ENCODE assay signal across 21 cellular contexts in genomic region chr1:66787641-66788040, GRCh38. TPM values are rescaled to one million over a fixed set of nuclear protein-coding genes. Genes with fewer than 3 reads are reported as not detected.
A peak's percentile ranks its signal among the peaks of the same experiment; 100 is the strongest.
DNase-seq lines count a peak whose midpoint lies in the region; ATAC-seq lines count a peak whose summit lies in the region.
"Had no signal": no experiment of that assay in that cellular context is flagged by ENCODE, and none has a peak within 500 bp of the region (broad histone marks: within the 10 kb centered on the region; RNA-seq: fewer than 3 reads in every experiment).

No MANE protein-coding gene starts in this region.

- intact Hi-C loops in cardiac septum (cut with DNase I): no loop called here

- H3K9me3 Mint-ChIP-seq in activated T-cell treated with anti-CD3 and anti-CD28 coated beads, Interleukin-2, amount 50 U/mL, for 24 hours: no peaks in the 10 kb centered on the region
- peaks cover 2% of the 10 kb centered on the region for H3K9me3 Mint-ChIP-seq in activated naive CD8-positive, alpha-beta T cell treated with anti-CD3 and anti-CD28 coated beads for 36 hours
- H3K9me3 Mint-ChIP-seq: IgD-negative memory B cell had no signal

- peaks cover 26% of the 10 kb centered on the region for H3K4me1 Mint-ChIP-seq in activated T-cell treated with anti-CD3 and anti-CD28 coated beads, Interleukin-2, amount 50 U/mL, for 24 hours (ENCODE audit: low read depth)
- H3K4me1 Mint-ChIP-seq in activated naive CD8-positive, alpha-beta T cell treated with anti-CD3 and anti-CD28 coated beads for 36 hours: peaks cover 27% of the 10 kb centered on the region

- DNase-seq in activated T-cell treated with anti-CD3 and anti-CD28 coated beads, Interleukin-2, amount 50 U/mL, for 24 hours: no peak
- no peak for DNase-seq in activated T-cell treated with anti-CD3 and anti-CD28 coated beads, Interleukin-2, amount 50 U/mL, for 48 hours
- DNase-seq in activated naive CD8-positive, alpha-beta T cell treated with anti-CD3 and anti-CD28 coated beads for 36 hours: no peak
- DNase-seq in NCI-H524 treated with DMSO at 0.1 percent for 48 hours (lab: John Stamatoyannopoulos, UW) (no peak), cardiac septum (ENCODE audit: low spot score) (no peak)
- DNase-seq: C1 segment of cervical spinal cord, HFFc6, NCI-H1417 treated with DMSO at 0.1 percent for 48 hours, NCI-H2029 treated with DMSO at 0.1 percent for 48 hours, NCI-H526, PC-3, T-helper 1 cell had no signal

- no peaks in the 10 kb centered on the region for H3K36me3 Mint-ChIP-seq in activated T-cell treated with anti-CD3 and anti-CD28 coated beads, Interleukin-2, amount 50 U/mL, for 24 hours (ENCODE audit: low read depth)
- H3K36me3 Mint-ChIP-seq in activated naive CD8-positive, alpha-beta T cell treated with anti-CD3 and anti-CD28 coated beads for 36 hours: peaks cover 2% of the 10 kb centered on the region
- H3K36me3 Mint-ChIP-seq: IgD-negative memory B cell had no signal

- H3K27ac Mint-ChIP-seq in activated T-cell treated with anti-CD3 and anti-CD28 coated beads, Interleukin-2, amount 50 U/mL, for 24 hours: peak overlapping the region; percentile 37
- peak overlapping the region; percentile 76 for H3K27ac Mint-ChIP-seq in activated naive CD8-positive, alpha-beta T cell treated with anti-CD3 and anti-CD28 coated beads for 36 hours
- H3K27ac Mint-ChIP-seq: HFFc6, IgD-negative memory B cell had no signal

- ATAC-seq in GM18868 (IDR thresholded peaks at IDR 0.05; ENCODE audit: unreplicated experiment) (peak; percentile 33), GM21786 (IDR thresholded peaks at IDR 0.05; ENCODE audit: unreplicated experiment) (peak; percentile 54), HG03025 (IDR thresholded peaks at IDR 0.05; ENCODE audit: low FRiP score, unreplicated experiment) (no peak)
- ATAC-seq: PC-3 had no signal

- H3K4me3 Mint-ChIP-seq in activated T-cell treated with anti-CD3 and anti-CD28 coated beads, Interleukin-2, amount 50 U/mL, for 24 hours: peak overlapping the region; percentile 68
- H3K4me3 Mint-ChIP-seq in activated naive CD8-positive, alpha-beta T cell treated with anti-CD3 and anti-CD28 coated beads for 36 hours: peak overlapping the region; percentile 62
- H3K4me3 Mint-ChIP-seq: HFFc6 had no signal

- no peaks in the 10 kb centered on the region for H3K27me3 Mint-ChIP-seq in activated T-cell treated with anti-CD3 and anti-CD28 coated beads, Interleukin-2, amount 50 U/mL, for 24 hours
- H3K27me3 Mint-ChIP-seq in activated naive CD8-positive, alpha-beta T cell treated with anti-CD3 and anti-CD28 coated beads for 36 hours: no peaks in the 10 kb centered on the region

RNA-seq across cellular contexts. Expression of gene INSL5, which starts 13.4 kb away (rescaled TPM):
- total RNA-seq in activated naive CD8-positive, alpha-beta T cell treated with anti-CD3 and anti-CD28 coated beads for 36 hours: not detected
- not detected for total RNA-seq in cardiac septum
- total RNA-seq: A172, H4, HFFc6, HT1080, LHCN-M2, PC-3, SK-MEL-5 had no signal

RNA-seq across cellular contexts. Expression of gene DYNLT5, which starts 35.4 kb away (rescaled TPM):
- total RNA-seq in activated naive CD8-positive, alpha-beta T cell treated with anti-CD3 and anti-CD28 coated beads for 36 hours: not detected
- 4.0 TPM for total RNA-seq in cardiac septum
- total RNA-seq: A172, H4, HT1080, PC-3, SK-MEL-5 had no signal
